8 cellular contexts compared by ENCODE assay signal in the genomic region with DNA sequence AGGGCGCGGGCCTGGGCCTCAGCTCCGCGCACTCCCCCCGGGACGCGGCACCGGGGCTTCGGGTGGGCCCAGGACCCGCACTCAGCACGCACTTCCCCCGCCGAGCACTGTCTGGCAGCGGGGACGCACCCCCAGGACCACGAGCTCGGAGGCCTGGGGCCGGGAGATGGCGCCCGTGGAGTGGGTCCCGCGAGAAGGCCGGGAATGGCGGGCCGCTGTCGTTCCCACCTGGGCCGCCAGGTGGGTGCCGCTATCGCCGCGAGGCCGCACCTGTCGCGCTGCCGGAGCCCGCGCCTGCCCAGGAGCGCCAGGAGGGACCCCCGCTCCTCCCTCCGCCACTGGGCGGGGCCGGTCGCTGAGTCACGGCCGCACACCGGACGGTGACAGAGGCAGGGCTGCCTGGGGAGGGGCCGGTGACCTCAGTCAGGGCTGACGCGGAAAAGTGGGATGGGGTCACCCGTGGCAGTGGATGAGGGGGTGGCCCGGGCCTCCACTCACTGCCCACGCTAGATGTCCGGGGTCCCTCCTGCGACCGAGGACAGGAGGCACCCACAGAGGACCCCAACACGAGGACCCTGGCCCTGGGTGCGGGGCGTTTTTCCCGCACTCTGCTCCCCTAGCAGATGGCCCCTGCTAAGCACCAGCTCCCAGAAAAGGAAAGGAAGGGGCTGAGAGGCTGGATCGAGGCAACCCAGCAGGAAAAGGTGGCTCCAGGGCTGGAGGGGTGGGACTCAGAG. TPM values are rescaled to one million over a fixed set of nuclear protein-coding genes. Genes with fewer than 3 reads are reported as not detected.
DNase-seq lines count a peak whose midpoint lies in the region; ATAC-seq, FAIRE-seq and TF ChIP-seq lines count a peak whose summit lies in the region.

No MANE protein-coding gene starts in this region.

- no peak for TF ChIP-seq POLR2A in sigmoid colon (IDR thresholded peaks at IDR 0.05)

- peak overlapping the region; percentile 5 to 99 (median 92) for H3K4me3 ChIP-seq in sigmoid colon
- no peak overlapping the region for H3K4me3 ChIP-seq in SJCRH30

- DNase-seq in NCI-H226 = peak; percentile 27
- DNase-seq in activated T-helper 9 cell treated with anti-CD3 and anti-CD28 coated beads, Interleukin-2, amount 50 U/mL, for 16 hours (ENCODE audit: low read depth) = peak; percentile 58
- DNase-seq in cardiac septum (ENCODE audit: low spot score) = peak; percentile 77
- DNase-seq in sigmoid colon = no peak
- DNase-seq in HTR-8/SVneo (ENCODE audit: insufficient read length, low spot score) = no peak
- no peak for DNase-seq in SJCRH30

- no peak for TF ChIP-seq EP300 in sigmoid colon (IDR thresholded peaks at IDR 0.05)

- peaks cover 0 to 70% (median 61%) of the 10 kb centered on the region in 4 donors for H3K4me1 ChIP-seq in sigmoid colon
- H3K4me1 ChIP-seq in SJCRH30 = peaks cover 17% of the 10 kb centered on the region; the same call in 1 of the 2 replicates

- no peak for ATAC-seq in GM18870 (IDR thresholded peaks at IDR 0.05; ENCODE audit: unreplicated experiment)

- 2 to 4% methylated on average over 60 to 61 of the region's 61 CpGs for WGBS in sigmoid colon, 2 donors

- intact Hi-C loops in cardiac septum (cut with DNase I) = loop anchor here (5.0 kb wide), 1 partner anchor 83 kb away; no protein-coding TSS in a partner anchor
- intact Hi-C loops in sigmoid colon (cut with DNase I) = no loop called here

- H3K27ac ChIP-seq in sigmoid colon (peak overlapping the region; percentile 99 to 100 (median 100)), SJCRH30 (no peak overlapping the region)

- H3K9me3 ChIP-seq in sigmoid colon = no peaks in the 10 kb centered on the region
- no peaks in the 10 kb centered on the region for H3K9me3 ChIP-seq in SJCRH30 (replicated peaks)

- no peaks in the 10 kb centered on the region for H3K36me3 ChIP-seq in sigmoid colon
- H3K36me3 ChIP-seq in SJCRH30 = no peaks in the 10 kb centered on the region

- H3K27me3 ChIP-seq in sigmoid colon (peaks cover 3 to 18% (median 17%) of the 10 kb centered on the region in 3 donors), SJCRH30 (peaks cover 9% of the 10 kb centered on the region; the same call in 1 of the 2 replicates)

- TF ChIP-seq CTCF in GM12873 (IDR thresholded peaks at IDR 0.05; ENCODE audit: insufficient read depth, low read depth, low read length, missing control alignments) (peak; percentile 62), sigmoid colon (IDR thresholded peaks at IDR 0.05) (peak in 3 of 4 experiments; percentile 40 to 64 (median 40))

- FAIRE-seq in HTR-8/SVneo (lab: Jason Lieb, UNC) = no peak

RNA-seq across cellular contexts. Expression of gene ACTG1, which starts 6.9 kb away (rescaled TPM):
- total RNA-seq in cardiac septum = 634 TPM
- 1,000 to 10,000 TPM; 1,038 to 2,003 (median 1,212) TPM for total RNA-seq in sigmoid colon
- polyA plus RNA-seq in sigmoid colon = 1,000 to 10,000 TPM; 2,538 to 4,527 (median 2,852) TPM
- 2,768 and 3,121 TPM in 2 replicates for total RNA-seq in SJCRH30 (2014; rRNA removed; shearing (Covaris generic))

RNA-seq across cellular contexts. Expression of gene FSCN2, which starts 8.7 kb away (rescaled TPM):
- total RNA-seq in cardiac septum (1.1 TPM), sigmoid colon (1 to 10 TPM in 1 of 4 donors, under 1 TPM in 2, not detected in 1; 0.33 to 1.1 (median 0.95) TPM)
- polyA plus RNA-seq in sigmoid colon = 1 to 10 TPM in 1 of 3 donors, not detected in 2; 2.3 TPM
- total RNA-seq in SJCRH30 (2014; rRNA removed; shearing (Covaris generic)) = 0.43 and 0.61 TPM in 2 replicates

RNA-seq across cellular contexts. Expression of gene FAAP100, which starts 32.7 kb away (rescaled TPM):
- total RNA-seq in cardiac septum (13.6 TPM), sigmoid colon (10 to 100 TPM in 3 of 4 donors, 1 to 10 TPM in 1; 9.6 to 24.1 (median 14.6) TPM)
- 10 to 100 TPM in 2 of 3 donors, 1 to 10 TPM in 1; 6.6 to 27.2 (median 10.9) TPM for polyA plus RNA-seq in sigmoid colon
- total RNA-seq in SJCRH30 (2014; rRNA removed; shearing (Covaris generic)) = 52.3 and 60.7 TPM in 2 replicates

Comparison
In these comparisons a context has a peak if more than half of its experiments do, and no peak if none do; other contexts are left out.
1. DNase-seq: peak in NCI-H226 (single experiment), activated T-helper 9 cell treated with anti-CD3 and anti-CD28 coated beads, Interleukin-2, amount 50 U/mL, for 16 hours (single experiment) and cardiac septum (single experiment); none in sigmoid colon (single experiment), HTR-8/SVneo (single experiment) and SJCRH30 (0 of 2).